Comparison of ENCODE assay signal across 15 cellular contexts in the genomic region with DNA sequence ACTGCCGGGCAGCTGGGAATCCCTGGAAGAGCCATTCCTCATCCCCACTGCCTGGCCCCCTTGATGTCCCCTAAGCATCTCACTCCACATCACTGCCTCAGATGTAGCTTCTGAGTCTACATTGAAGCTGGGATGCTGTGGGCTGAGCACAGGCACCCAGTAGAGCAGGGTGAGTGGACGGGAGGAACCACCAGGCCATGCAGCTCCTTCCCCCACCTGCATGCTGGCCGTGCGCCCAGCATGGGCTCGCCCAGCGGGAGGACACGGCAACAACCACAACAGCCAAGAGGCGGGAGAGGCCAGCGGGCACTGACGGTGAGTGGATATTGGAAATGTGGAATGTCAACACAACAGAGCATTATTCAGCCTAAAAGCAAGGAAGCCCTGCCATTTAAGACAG.
A peak's percentile ranks its signal among the peaks of the same experiment; 100 is the strongest.
DNase-seq lines count a peak whose midpoint lies in the region; TF ChIP-seq lines count a peak whose summit lies in the region.
"Had no signal": no experiment of that assay in that cellular context is flagged by ENCODE, and none has a peak within 500 bp of the region (broad histone marks: within the 10 kb centered on the region; RNA-seq: fewer than 3 reads in every experiment).

No MANE protein-coding gene starts in this region.

- no peak for TF ChIP-seq CTCF in chondrocyte (IDR thresholded peaks at IDR 0.05)

- H3K27me3 Mint-ChIP-seq in chondrocyte (ENCODE audit: low read depth), result peaks cover 10% of the 10 kb centered on the region

- DNase-seq in DMS153 (lab: John Stamatoyannopoulos, UW), result peak; percentile 11
- no peak for DNase-seq in DMS153 treated with DMSO at 0.1 percent for 48 hours (lab: John Stamatoyannopoulos, UW; ENCODE audit: unreplicated experiment)
- DNase-seq in M059J (ENCODE audit: low read depth), result peak; percentile 26
- peak; percentile 57 for DNase-seq in chondrocyte (ENCODE audit: low spot score)
- DNase-seq in renal cortical epithelial cell (ENCODE audit: low read depth), result peak; percentile 74
- DNase-seq in amniotic stem cell (lab: John Stamatoyannopoulos, UW), result no peak
- no peak for DNase-seq in activated CD4-positive, CD25-positive, alpha-beta regulatory T cell (lab: John Stamatoyannopoulos, UW)
- no peak for DNase-seq in AML-193 (lab: John Stamatoyannopoulos, UW)
- DNase-seq: MM.1S, naive B cell, NCI-H2081 treated with DMSO at 0.1 percent for 48 hours, NCI-H524, PC-9, SK-N-SH had no signal

- no peak overlapping the region for H3K27ac Mint-ChIP-seq in chondrocyte (ENCODE audit: unreplicated experiment)
- H3K27ac Mint-ChIP-seq: activated T-helper 2 cell treated with anti-CD3 and anti-CD28 coated beads, Interferon-gamma antibody, Interleukin-2, Interleukin-4, amounts not matched to agents 10 μg/mL and 5 μg/mL and 100 μg/mL, durations not matched to agents 14 hours and 24 hours and 36 hours had no signal

- H3K4me1 Mint-ChIP-seq in chondrocyte (ENCODE audit: low read depth), result peaks cover 3% of the 10 kb centered on the region

- H3K9me3 Mint-ChIP-seq in chondrocyte (ENCODE audit: low read depth), result no peaks in the 10 kb centered on the region
- H3K9me3 Mint-ChIP-seq: activated T-helper 2 cell treated with anti-CD3 and anti-CD28 coated beads, Interferon-gamma antibody, Interleukin-2, Interleukin-4, amounts not matched to agents 10 μg/mL and 5 μg/mL and 100 μg/mL, durations not matched to agents 14 hours and 24 hours and 36 hours; naive B cell had no signal

- no peaks in the 10 kb centered on the region for H3K36me3 Mint-ChIP-seq in chondrocyte (ENCODE audit: low read depth)
- H3K36me3 Mint-ChIP-seq: naive B cell had no signal

- no peak overlapping the region for H3K4me3 Mint-ChIP-seq in chondrocyte (ENCODE audit: unreplicated experiment)

Comparison
In these comparisons a context has a peak if more than half of its experiments do, and no peak if none do; other contexts are left out.
1. DNase-seq: peak in DMS153 (single experiment), M059J (single experiment), chondrocyte (single experiment) and renal cortical epithelial cell (single experiment); none in DMS153 treated with DMSO at 0.1 percent for 48 hours (single experiment), amniotic stem cell (single experiment), activated CD4-positive, CD25-positive, alpha-beta regulatory T cell (0 of 4) and AML-193 (0 of 2).